ENCODE assay signal across 9 cellular contexts in genomic region chrX:40201486-40201885, GRCh38.
DNase-seq lines count a peak whose midpoint lies in the region; ATAC-seq and TF ChIP-seq lines count a peak whose summit lies in the region.
"Had no signal": no experiment of that assay in that cellular context is flagged by ENCODE, and none has a peak within 500 bp of the region (broad histone marks: within the 10 kb centered on the region; RNA-seq: fewer than 3 reads in every experiment).

No MANE protein-coding gene starts in this region.

- H3K4me1 ChIP-seq in testis (no peaks in the 10 kb centered on the region), BE2C (no peaks in the 10 kb centered on the region)

- ATAC-seq in GM19035 (IDR thresholded peaks at IDR 0.05; ENCODE audit: unreplicated experiment) (peak; percentile 94), HG03060 (IDR thresholded peaks at IDR 0.05; ENCODE audit: low read depth, unreplicated experiment) (peak; percentile 85)
- peak; percentile 97 for ATAC-seq in activated CD8-positive, alpha-beta T cell treated with anti-CD3 and anti-CD28 coated beads, Interleukin-2, amount 10 ng/mL, durations not matched to agents 7 days and 5 days

- no peaks in the 10 kb centered on the region for H3K36me3 Mint-ChIP-seq in activated CD8-positive, alpha-beta T cell treated with anti-CD3 and anti-CD28 coated beads, Interleukin-2, amount 10 ng/mL, durations not matched to agents 7 days and 5 days (ENCODE audit: low read depth)

- intact Hi-C loops in testis (cut with DNase I; ENCODE audit: low total_unique reads): no loop called here

- H3K27ac Mint-ChIP-seq in activated CD8-positive, alpha-beta T cell treated with anti-CD3 and anti-CD28 coated beads, Interleukin-2, amount 10 ng/mL, durations not matched to agents 7 days and 5 days: peak overlapping the region; percentile 94

- no peak for TF ChIP-seq POLR2A in testis (IDR thresholded peaks at IDR 0.05)

- H3K4me3 ChIP-seq in testis (no peak overlapping the region), BE2C (ENCODE audit: low read depth, low read length) (no peak overlapping the region)

- no peak for TF ChIP-seq CTCF in GM10248 (IDR thresholded peaks at IDR 0.05; ENCODE audit: control extremely low read depth, extremely low read depth, low read depth, missing control alignments)
- no peak for TF ChIP-seq CTCF in testis (IDR thresholded peaks at IDR 0.05)
- TF ChIP-seq CTCF in BE2C (IDR thresholded peaks at IDR 0.05; ENCODE audit: low read depth, low read length): no peak

- H3K4me1 Mint-ChIP-seq in activated CD8-positive, alpha-beta T cell treated with anti-CD3 and anti-CD28 coated beads, Interleukin-2, amount 10 ng/mL, durations not matched to agents 7 days and 5 days (ENCODE audit: low read depth): peaks cover 26% of the 10 kb centered on the region

- H3K9me3 ChIP-seq in testis (no peaks in the 10 kb centered on the region), BE2C (no peaks in the 10 kb centered on the region)

- H3K36me3 ChIP-seq in testis (ENCODE audit: low read depth, missing control alignments): no peaks in the 10 kb centered on the region
- H3K36me3 ChIP-seq in BE2C: no peaks in the 10 kb centered on the region

- H3K27me3 ChIP-seq in testis (no peaks in the 10 kb centered on the region), BE2C (no peaks in the 10 kb centered on the region)

- H3K4me3 Mint-ChIP-seq in activated CD8-positive, alpha-beta T cell treated with anti-CD3 and anti-CD28 coated beads, Interleukin-2, amount 10 ng/mL, durations not matched to agents 7 days and 5 days: peak overlapping the region; percentile 58

- no peaks in the 10 kb centered on the region for H3K9me3 Mint-ChIP-seq in activated CD8-positive, alpha-beta T cell treated with anti-CD3 and anti-CD28 coated beads, Interleukin-2, amount 10 ng/mL, durations not matched to agents 7 days and 5 days (ENCODE audit: insufficient read depth)

- no peaks in the 10 kb centered on the region for H3K27me3 Mint-ChIP-seq in activated CD8-positive, alpha-beta T cell treated with anti-CD3 and anti-CD28 coated beads, Interleukin-2, amount 10 ng/mL, durations not matched to agents 7 days and 5 days (ENCODE audit: low read depth)

- 75 to 76% methylated on average over 1 of the region's 1 CpG for WGBS in testis, 2 donors

- POLR2A ChIA-PET in GM10248 (lab: Yijun Ruan, JAX): no interaction called here
- POLR2A ChIA-PET in activated CD8-positive, alpha-beta T cell treated with anti-CD3 and anti-CD28 coated beads, Interleukin-2, amount 10 ng/mL, durations not matched to agents 7 days and 5 days (lab: Charles Lee): interaction anchor here (1.9 kb wide), 1 partner anchor 25 kb away, joined by 14 read pairs; no protein-coding TSS in a partner anchor

- CTCF ChIA-PET in GM10248 (lab: Yijun Ruan, JAX): no interaction called here
- CTCF ChIA-PET in activated CD8-positive, alpha-beta T cell treated with anti-CD3 and anti-CD28 coated beads, Interleukin-2, amount 10 ng/mL, durations not matched to agents 7 days and 5 days (lab: Charles Lee): interaction anchor here (1.1 kb wide), 1 partner anchor 471 kb away, joined by 3 read pairs; no protein-coding TSS in a partner anchor

- H3K27ac ChIP-seq in testis: no peak overlapping the region
- H3K27ac ChIP-seq: VCaP had no signal

- DNase-seq in GM10248 (ENCODE audit: extremely low spot score) (peak; percentile 56), testis (no peak), BE2C (no peak), NCI-H2227 treated with DMSO at 0.1 percent for 48 hours (lab: John Stamatoyannopoulos, UW) (no peak)
- DNase-seq in activated CD8-positive, alpha-beta T cell treated with anti-CD3 and anti-CD28 coated beads, Interleukin-2, amount 10 ng/mL, durations not matched to agents 7 days and 5 days: peak; percentile 76
- DNase-seq in NK-92 treated with Interleukin-12 subunit alpha and Interleukin-12 subunit beta, amount 100 ng/mL, for 24 hours (lab: John Stamatoyannopoulos, UW): no peak

Comparison
In these comparisons a context has a peak if more than half of its experiments do, and no peak if none do; other contexts are left out.
1. DNase-seq: peak in GM10248 (single experiment) and activated CD8-positive, alpha-beta T cell treated with anti-CD3 and anti-CD28 coated beads, Interleukin-2, amount 10 ng/mL, durations not matched to agents 7 days and 5 days (single experiment); none in testis (single experiment), BE2C (single experiment), NK-92 treated with Interleukin-12 subunit alpha and Interleukin-12 subunit beta, amount 100 ng/mL, for 24 hours (single experiment) and NCI-H2227 treated with DMSO at 0.1 percent for 48 hours (single experiment).
2. Peak in every context shown above with its lines, with median percentiles within 50 percentile points of each other: ATAC-seq.